Comparison of ENCODE assay signal across 21 cellular contexts in the genomic region with DNA sequence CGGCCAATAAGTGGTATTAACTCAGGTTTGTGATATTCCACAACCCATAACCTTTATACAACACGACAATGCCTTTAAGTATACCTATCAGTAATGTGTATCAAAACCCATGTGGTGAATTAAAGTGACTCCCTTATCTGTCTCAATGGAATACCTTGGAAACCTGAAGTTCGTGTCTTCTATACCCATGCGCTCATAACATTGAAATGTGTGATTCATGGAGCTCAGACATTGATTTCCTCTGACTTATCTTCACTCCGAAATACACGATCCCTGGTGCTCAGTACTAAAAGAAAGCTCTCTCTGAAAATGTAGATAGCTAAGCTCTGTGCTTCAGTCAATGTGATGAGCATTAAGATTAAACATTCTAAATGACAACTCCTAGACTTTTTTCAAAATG.
DNase-seq lines count a peak whose midpoint lies in the region; ATAC-seq, FAIRE-seq and TF ChIP-seq lines count a peak whose summit lies in the region.
"Had no signal": no experiment of that assay in that cellular context is flagged by ENCODE, and none has a peak within 500 bp of the region (broad histone marks: within the 10 kb centered on the region; RNA-seq: fewer than 3 reads in every experiment).

No MANE protein-coding gene starts in this region.

- DNase-seq in HCEC 1CT (peak; percentile 14), RKO (ENCODE audit: low spot score) (peak; percentile 19), fibroblast of mammary gland (ENCODE audit: low read depth) (peak; percentile 5), urothelium cell line (ENCODE audit: low spot score) (peak; percentile 3), Karpas-422 (no peak)
- DNase-seq in activated CD4-positive, alpha-beta T cell treated with anti-CD3 and anti-CD28 coated beads for 4 hours: no peak
- DNase-seq: activated CD8-positive, alpha-beta T cell treated with anti-CD3 and anti-CD28 coated beads for 36 hours; aorta; DMS79; natural killer cell; NCI-H1436 treated with DMSO at 0.1 percent for 48 hours; NCI-H774; occipital lobe; SK-N-SH had no signal

- H3K4me2 ChIP-seq in Karpas-422 (ENCODE audit: low read depth, low read length, poor library complexity, severe bottlenecking): no peak overlapping the region
- H3K4me2 ChIP-seq: SK-N-SH had no signal

- peaks cover 78% of the 10 kb centered on the region for H3K79me2 ChIP-seq in Karpas-422 (ENCODE audit: low read length)

- no peaks in the 10 kb centered on the region for H3K27me3 ChIP-seq in Karpas-422 (ENCODE audit: low read length)

- FAIRE-seq in urothelium cell line (lab: Jason Lieb, UNC): no peak
- FAIRE-seq: endometrium, islet of Langerhans, TTC549 had no signal

- H3K9me3 ChIP-seq in Karpas-422 (ENCODE audit: low read length): no peaks in the 10 kb centered on the region
- H3K9me3 ChIP-seq: SK-N-SH had no signal

- no peaks in the 10 kb centered on the region for H3K9me2 ChIP-seq in Karpas-422 (replicated peaks; ENCODE audit: insufficient read depth, low read length)
- H3K9me2 ChIP-seq: SK-N-SH had no signal

- H2AFZ ChIP-seq in Karpas-422 (ENCODE audit: low read length): no peak overlapping the region

- H3K4me3 ChIP-seq in fibroblast of mammary gland (ENCODE audit: control insufficient read depth, low read depth, low read length): no peak overlapping the region
- no peak overlapping the region for H3K4me3 ChIP-seq in Karpas-422 (ENCODE audit: low read length)
- H3K4me3 ChIP-seq: skin epidermis had no signal

- TF ChIP-seq CTCF in fibroblast of mammary gland (conservative IDR thresholded peaks at IDR 0.05; ENCODE audit: control insufficient read depth, insufficient read depth, low read depth, low read length): no peak

- no peak overlapping the region for H3K9ac ChIP-seq in Karpas-422 (ENCODE audit: low read length)
- H3K9ac ChIP-seq: SK-N-SH had no signal

- no peaks in the 10 kb centered on the region for H3K36me3 ChIP-seq in Karpas-422 (ENCODE audit: insufficient read depth, low read length)

- peaks cover 20% of the 10 kb centered on the region for H3K4me1 ChIP-seq in Karpas-422 (ENCODE audit: low read length)

- H3K27ac ChIP-seq in Karpas-422 (ENCODE audit: low read length): no peak overlapping the region
- H3K27ac ChIP-seq: skin epidermis had no signal

- no peaks in the 10 kb centered on the region for H4K20me1 ChIP-seq in Karpas-422 (ENCODE audit: insufficient read depth, low read depth, low read length)

- ATAC-seq in GM21825 (IDR thresholded peaks at IDR 0.05; ENCODE audit: unreplicated experiment): no peak
- ATAC-seq: activated CD4-positive, CD25-positive, alpha-beta regulatory T cell treated with anti-CD3 and anti-CD28 coated beads, Interleukin-2, amount 50 U/mL, for 24 hours; activated CD8-positive, alpha-beta T cell treated with anti-CD3 and anti-CD28 coated beads for 36 hours; activated naive CD4-positive, alpha-beta T cell treated with anti-CD3 and anti-CD28 coated beads, Interleukin-2, amount 50 U/mL, for 72 hours; natural killer cell had no signal

Comparison
In these comparisons a context has a peak if more than half of its experiments do, and no peak if none do; other contexts are left out.
1. DNase-seq: peak in HCEC 1CT (single experiment), RKO (single experiment), fibroblast of mammary gland (single experiment) and urothelium cell line (single experiment); none in activated CD4-positive, alpha-beta T cell treated with anti-CD3 and anti-CD28 coated beads for 4 hours (0 of 2) and Karpas-422 (single experiment).